Comparison of ENCODE assay signal across 1 cellular context in the genomic region with DNA sequence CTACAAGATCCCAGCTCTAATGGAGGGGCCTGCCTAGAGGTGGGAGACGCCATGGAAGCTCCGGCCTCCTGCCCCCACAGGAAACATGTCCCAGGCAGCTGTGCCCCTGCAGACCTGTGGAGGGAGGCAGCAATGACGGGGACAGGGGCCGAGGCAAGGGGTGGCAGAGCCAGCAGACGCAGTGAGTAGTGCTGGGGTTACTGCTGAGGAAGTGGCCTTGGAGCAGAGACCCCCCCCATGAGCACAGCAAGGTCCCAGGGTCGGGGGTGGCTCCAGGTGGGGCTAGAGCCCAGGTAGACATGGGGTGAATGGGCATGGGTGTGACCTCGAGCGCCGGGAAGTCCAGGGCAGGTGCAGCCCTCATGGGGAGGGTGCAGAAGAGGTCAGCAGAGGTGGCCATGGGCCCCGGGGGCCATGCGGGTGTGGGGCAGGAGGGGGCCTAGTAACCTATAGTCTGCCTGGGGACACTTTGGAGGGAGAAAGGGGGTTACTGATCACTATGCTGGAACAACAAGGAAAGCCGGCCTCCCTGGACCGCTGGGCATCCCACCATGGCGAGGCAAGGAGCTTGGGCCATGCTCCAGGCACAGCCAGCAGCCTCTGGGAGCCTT.
TF ChIP-seq lines count a peak whose summit lies in the region.

No MANE protein-coding gene starts in this region.

TF ChIP-seq in HepG2, 621 proteins besides CTCF, POLR2A, EP300 and RAD21:
- no peak for TF ChIP-seq TMF1 (CRISPR knock-in tag; IDR thresholded peaks at IDR 0.05; ENCODE audit: low read depth)
- no peak for TF ChIP-seq CENPX (CRISPR knock-in tag; IDR thresholded peaks at IDR 0.05)
- TF ChIP-seq ZNF17 (CRISPR knock-in tag; IDR thresholded peaks at IDR 0.05) = no peak
- TF ChIP-seq KDM2A (CRISPR knock-in tag; IDR thresholded peaks at IDR 0.05; ENCODE audit: borderline replicate concordance, low read depth) = no peak
- no peak for TF ChIP-seq HDAC1 (CRISPR knock-in tag; IDR thresholded peaks at IDR 0.05)
